Comparison of ENCODE assay signal across 10 cellular contexts in genomic region chr17:82281502-82282238, GRCh38. TPM values are rescaled to one million over a fixed set of nuclear protein-coding genes. Genes with fewer than 3 reads are reported as not detected.
DNase-seq lines count a peak whose midpoint lies in the region; ATAC-seq, FAIRE-seq and TF ChIP-seq lines count a peak whose summit lies in the region.
"Had no signal": no experiment of that assay in that cellular context is flagged by ENCODE, and none has a peak within 500 bp of the region (broad histone marks: within the 10 kb centered on the region; RNA-seq: fewer than 3 reads in every experiment).

No MANE protein-coding gene starts in this region.

- H2AFZ ChIP-seq in H9 (ENCODE audit: low read length) (no peak overlapping the region), smooth muscle cell (ENCODE audit: low read depth) (no peak overlapping the region)

- peaks cover 9% of the 10 kb centered on the region for H3K27me3 Mint-ChIP-seq in H9 (ENCODE audit: low read depth)

- no peak overlapping the region for H3K56ac ChIP-seq in H9 (ENCODE audit: insufficient read length, low read depth, low read length)

- H4K91ac ChIP-seq in H9 (ENCODE audit: insufficient read length, low read depth, low read length): no peak overlapping the region

- no peak overlapping the region for H3K4me3 Mint-ChIP-seq in H9

- H3K18ac ChIP-seq in H9 (ENCODE audit: insufficient read length, low read depth, low read length): no peak overlapping the region

- H3F3A ChIP-seq in smooth muscle cell (ENCODE audit: low read depth): no peaks in the 10 kb centered on the region

- H3K14ac ChIP-seq in H9 (ENCODE audit: insufficient read depth, low read length): no peak overlapping the region

- H4K8ac ChIP-seq in H9 (replicated peaks; ENCODE audit: insufficient read length, low read depth, low read length): no peak overlapping the region

- H2BK12ac ChIP-seq in H9 (ENCODE audit: insufficient read length, low read depth, low read length): no peak overlapping the region

- no peak overlapping the region for H3K23ac ChIP-seq in H9 (ENCODE audit: insufficient read length, low read depth, low read length)

- DNase-seq in H9: no peak
- peak; percentile 66 for DNase-seq in RPMI8226
- DNase-seq in colonic mucosa: no peak
- DNase-seq in small intestine: peak; percentile 80
- no peak for DNase-seq in Kasumi-1 (lab: John Stamatoyannopoulos, UW)
- no peak for DNase-seq in foreskin fibroblast
- no peak for DNase-seq in smooth muscle cell (lab: John Stamatoyannopoulos, UW; ENCODE audit: unreplicated experiment)
- no peak for DNase-seq in left lobe of liver (ENCODE audit: low spot score)
- DNase-seq: NCI-H1436 treated with DMSO at 0.1 percent for 48 hours had no signal

- peaks cover 0 to 6% of the 10 kb centered on the region in 2 experiments; a peak in 3 of 5 replicates for H3K9me3 Mint-ChIP-seq in H9

- no CpG with 5 or more reads among the region's 22 CpGs for WGBS in H9 (ENCODE audit: extremely low coverage, insufficient read length, low lambda C conversion rate)
- 21 to 66% (median 39%) methylated on average over 22 of the region's 22 CpGs for WGBS in small intestine, 3 donors
- 84% methylated on average over 22 of the region's 22 CpGs for WGBS in smooth muscle cell (ENCODE audit: low lambda C conversion rate)

- H3K4me3 ChIP-seq in colonic mucosa (no peak overlapping the region), small intestine (ENCODE audit: low read depth in 1 of 2, low read length in 2 of 2) (no peak overlapping the region), foreskin fibroblast (ENCODE audit: low read depth in 1 of 2, low read length in 2 of 2) (no peak overlapping the region), smooth muscle cell (no peak overlapping the region)

- H3K79me2 ChIP-seq in H9 (ENCODE audit: insufficient read depth, low read length): no peaks in the 10 kb centered on the region
- no peaks in the 10 kb centered on the region for H3K79me2 ChIP-seq in smooth muscle cell (ENCODE audit: low read depth)

- no peak overlapping the region for H3T11ph ChIP-seq in H9 (ENCODE audit: low read length)

- H3K23me2 ChIP-seq in H9 (ENCODE audit: insufficient read length, low read depth, low read length, poor library complexity, severe bottlenecking): no peaks in the 10 kb centered on the region

- H2BK20ac ChIP-seq in H9 (ENCODE audit: low read depth, low read length, poor library complexity, severe bottlenecking): no peak overlapping the region

- H2BK15ac ChIP-seq in H9 (ENCODE audit: low read depth, low read length): no peak overlapping the region

- peaks cover 23 to 42% of the 10 kb centered on the region in 2 experiments for H3K4me1 Mint-ChIP-seq in H9

- FAIRE-seq in small intestine (lab: Jason Lieb, UNC): no peak

- TF ChIP-seq CTCF in H9 (conservative IDR thresholded peaks at IDR 0.05): no peak
- no peak for TF ChIP-seq CTCF in colonic mucosa (IDR thresholded peaks at IDR 0.05)
- TF ChIP-seq CTCF in foreskin fibroblast (IDR thresholded peaks at IDR 0.05; ENCODE audit: low read depth, low read length): no peak
- TF ChIP-seq CTCF in smooth muscle cell (IDR thresholded peaks at IDR 0.05; ENCODE audit: borderline replicate concordance, insufficient read depth, poor library complexity, severe bottlenecking): no peak

- H3K4me1 ChIP-seq in H9 (ENCODE audit: insufficient read depth, low read length) (peaks cover 3% of the 10 kb centered on the region; the same call in 1 of the 2 replicates), colonic mucosa (no peaks in the 10 kb centered on the region), small intestine (ENCODE audit: control insufficient read depth in 2 of 2, insufficient read depth in 1 of 2, low read depth in 1 of 2, low read length in 1 of 2) (peaks cover 0 to 4% of the 10 kb centered on the region in 2 donors), smooth muscle cell (ENCODE audit: low read depth) (no peaks in the 10 kb centered on the region)

- H4K20me1 ChIP-seq in H9 (ENCODE audit: control insufficient read depth, insufficient read depth, insufficient read length) (peaks cover 4% of the 10 kb centered on the region), smooth muscle cell (ENCODE audit: low read depth) (no peaks in the 10 kb centered on the region)

- no peak overlapping the region for H2BK120ac ChIP-seq in H9 (ENCODE audit: low read depth, low read length, poor library complexity, severe bottlenecking)

- H3K4ac ChIP-seq in H9 (ENCODE audit: low read depth, low read length): no peak overlapping the region

- H2AK5ac ChIP-seq in H9 (ENCODE audit: insufficient read length, low read length): no peak overlapping the region

- intact Hi-C loops in colonic mucosa (cut with DNase I): no loop called here

- H2BK5ac ChIP-seq in H9 (ENCODE audit: insufficient read length, low read length): no peak overlapping the region

- no peak overlapping the region for H3K4me2 ChIP-seq in H9 (ENCODE audit: insufficient read depth, insufficient read length, low read length)
- H3K4me2 ChIP-seq in smooth muscle cell: no peak overlapping the region

- H3K9me3 ChIP-seq in H9 (ENCODE audit: control insufficient read depth, low read depth, low read length): no peaks in the 10 kb centered on the region
- H3K9me3 ChIP-seq in colonic mucosa: no peaks in the 10 kb centered on the region
- no peaks in the 10 kb centered on the region for H3K9me3 ChIP-seq in small intestine (ENCODE audit: control insufficient read depth, low read depth)
- no peaks in the 10 kb centered on the region for H3K9me3 ChIP-seq in smooth muscle cell (replicated peaks; ENCODE audit: low read depth)

- H3K36me3 ChIP-seq in colonic mucosa: no peaks in the 10 kb centered on the region
- no peaks in the 10 kb centered on the region for H3K36me3 ChIP-seq in small intestine (ENCODE audit: control insufficient read depth in 2 of 2, insufficient read depth in 2 of 2, low read length in 2 of 2)
- H3K36me3 ChIP-seq in smooth muscle cell (ENCODE audit: low read depth): no peaks in the 10 kb centered on the region

- H3K36me3 Mint-ChIP-seq in H9 (ENCODE audit: insufficient read depth in 1 of 3, low read depth in 3 of 3): no peaks in the 10 kb centered on the region

- no peak overlapping the region; a peak in 2 of 7 replicates for H3K27ac Mint-ChIP-seq in H9

- H3K27ac ChIP-seq in H9 (ENCODE audit: insufficient read length, low read depth, low read length): no peak overlapping the region
- no peak overlapping the region for H3K27ac ChIP-seq in colonic mucosa
- H3K27ac ChIP-seq in small intestine (ENCODE audit: low read depth in 1 of 2, low read length in 1 of 2): peak overlapping the region in 1 of 2 donors; percentile 57
- no peak overlapping the region for H3K27ac ChIP-seq in smooth muscle cell (ENCODE audit: low read depth)

- H3K79me1 ChIP-seq in H9 (ENCODE audit: insufficient read depth, low read depth, low read length, poor library complexity, severe bottlenecking): no peaks in the 10 kb centered on the region

- peak overlapping the region; percentile 4 for H4K5ac ChIP-seq in H9 (ENCODE audit: insufficient read length, low read depth, low read length)

- H3K9ac ChIP-seq in H9 (ENCODE audit: extremely low read depth, insufficient read length, low read length) (no peak overlapping the region), colonic mucosa (ENCODE audit: low read depth in 2 of 2, low read length in 2 of 2) (peak overlapping the region; percentile 0 to 52), smooth muscle cell (ENCODE audit: low read depth) (no peak overlapping the region)

- H3K27me3 ChIP-seq in H9 (ENCODE audit: insufficient read depth, low read length) (no peaks in the 10 kb centered on the region), colonic mucosa (no peaks in the 10 kb centered on the region), small intestine (ENCODE audit: control insufficient read depth in 2 of 2, insufficient read depth in 2 of 2, low read length in 2 of 2) (no peaks in the 10 kb centered on the region), smooth muscle cell (ENCODE audit: low read depth) (no peaks in the 10 kb centered on the region)

- no peak for ATAC-seq in left lobe of liver

RNA-seq across cellular contexts. Expression of gene CSNK1D, which starts 8.2 kb away (rescaled TPM):
- total RNA-seq in H9 (2021) (137 and 144 TPM in 2 replicates), colonic mucosa (100 to 1,000 TPM; 136 to 138 TPM), smooth muscle cell (51.6 and 75.3 TPM in 2 replicates), left lobe of liver (49.6 TPM)
- polyA plus RNA-seq in small intestine (100 to 1,000 TPM; 111 to 148 (median 146) TPM), smooth muscle cell (135 and 172 TPM in 2 replicates)

RNA-seq across cellular contexts. Expression of gene CD7, which starts 35.7 kb away (rescaled TPM):
- total RNA-seq in H9 (2021) (0.22 and 0.35 TPM in 2 replicates), colonic mucosa (1 to 10 TPM; 4.2 to 5.0 TPM), smooth muscle cell (not detected in 2 replicates), left lobe of liver (1.4 TPM)
- polyA plus RNA-seq in small intestine (10 to 100 TPM in 1 of 3 donors, 1 to 10 TPM in 2; 3.4 to 10.8 (median 6.5) TPM), smooth muscle cell (0.18 and 0.79 TPM in 2 replicates)
- polyA plus RNA-seq: neural cell had no signal

RNA-seq across cellular contexts. Expression of gene SECTM1, which starts 51.9 kb away (rescaled TPM):
- total RNA-seq in H9 (2021) (0.28 and 0.70 TPM in 2 replicates), colonic mucosa (10 to 100 TPM; 29.1 to 76.3 TPM), smooth muscle cell (not detected in 2 replicates), left lobe of liver (3.0 TPM)
- polyA plus RNA-seq in small intestine (10 to 100 TPM; 14.0 to 81.9 (median 38.2) TPM), smooth muscle cell (0.48 and 0.49 TPM in 2 replicates)
- polyA plus RNA-seq: neural cell had no signal

RNA-seq across cellular contexts. Expression of gene SLC16A3, which starts 52.8 kb away (rescaled TPM):
- total RNA-seq in H9 (2021) (26.0 and 28.4 TPM in 2 replicates), colonic mucosa (100 to 1,000 TPM; 148 to 298 TPM), smooth muscle cell (151 and 180 TPM in 2 replicates), left lobe of liver (6.9 TPM)
- polyA plus RNA-seq in small intestine (10 to 100 TPM in 1 of 3 donors, 1 to 10 TPM in 2; 5.4 to 33.2 (median 7.8) TPM), smooth muscle cell (83.3 and 96.1 TPM in 2 replicates)

Comparison
In these comparisons a context has a peak if more than half of its experiments do, and no peak if none do; other contexts are left out.
1. DNase-seq: peak in RPMI8226 (single experiment) and small intestine (single experiment); none in H9 (single experiment), colonic mucosa (single experiment), Kasumi-1 (0 of 2), foreskin fibroblast (0 of 2), smooth muscle cell (single experiment) and left lobe of liver (single experiment).
2. H3K9ac ChIP-seq: peak in colonic mucosa (2 of 2); none in H9 (single experiment) and smooth muscle cell (single experiment).